ENCODE assay signal across 23 cellular contexts in genomic region chr13:32086791-32087441, GRCh38. TPM values are rescaled to one million over a fixed set of nuclear protein-coding genes. Genes with fewer than 3 reads are reported as not detected.
DNase-seq lines count a peak whose midpoint lies in the region; ATAC-seq and TF ChIP-seq lines count a peak whose summit lies in the region.
"Had no signal": no experiment of that assay in that cellular context is flagged by ENCODE, and none has a peak within 500 bp of the region (broad histone marks: within the 10 kb centered on the region; RNA-seq: fewer than 3 reads in every experiment).

No MANE protein-coding gene starts in this region.

- intact Hi-C loops in heart left ventricle (cut with DNase I) (loop anchor here in 1 of 10 donors (10.0 kb wide), 1 partner anchor 48 kb away; no protein-coding TSS in a partner anchor), psoas muscle (cut with DNase I) (no loop called here)

- H3K4me3 ChIP-seq in GM23338, result no peak overlapping the region
- no peak overlapping the region for H3K4me3 ChIP-seq in heart left ventricle
- no peak overlapping the region for H3K4me3 ChIP-seq in psoas muscle
- no peak overlapping the region for H3K4me3 ChIP-seq in BE2C (ENCODE audit: low read depth, low read length)
- H3K4me3 ChIP-seq: breast epithelium, dorsolateral prefrontal cortex, lower lobe of right lung, pancreas had no signal

- DNase-seq in GM23338 (ENCODE audit: low spot score), result no peak
- peak; percentile 17 for DNase-seq in NCI-H774 (lab: John Stamatoyannopoulos, UW)
- DNase-seq in heart left ventricle, result no peak
- DNase-seq in psoas muscle, result no peak
- DNase-seq in BE2C, result no peak
- no peak for DNase-seq in activated effector memory CD4-positive, alpha-beta T cell treated with anti-CD3 and anti-CD28 coated beads, Interleukin-2, amount 50 U/mL, for 16 hours
- DNase-seq: activated CD4-positive, alpha-beta T cell treated with anti-CD3 and anti-CD28 coated beads for 1 hour; activated naive CD8-positive, alpha-beta T cell treated with anti-CD3 and anti-CD28 coated beads, Interleukin-2, amount 10 ng/mL, durations not matched to agents 7 days and 5 days; EL; glutamatergic neuron; GOT3; lower lobe of right lung; NCI-H226; pancreas; stimulated activated CD4-positive, alpha-beta T cell treated with anti-CD3 and anti-CD28 coated beads, Interleukin-2, amount 100 ng/mL, for 24 hours; stimulated activated naive CD8-positive, alpha-beta T cell treated with anti-CD3 and anti-CD28 coated beads, Interleukin-15, Interleukin-2, amounts not matched to agents 100 U/mL and 50 U/mL, for 24 hours; trophoblast cell had no signal

- H3K9me3 Mint-ChIP-seq in GM23338, result no peaks in the 10 kb centered on the region
- no peaks in the 10 kb centered on the region for H3K9me3 Mint-ChIP-seq in activated T-helper 17 cell treated with anti-CD3 and anti-CD28 coated beads, Interleukin-2, amount 50 U/mL, for 72 hours
- H3K9me3 Mint-ChIP-seq: activated naive CD8-positive, alpha-beta T cell treated with anti-CD3 and anti-CD28 coated beads, Interleukin-2, amount 10 ng/mL, durations not matched to agents 7 days and 5 days; activated T-helper 1 cell treated with anti-CD3 and anti-CD28 coated beads, Interleukin-12 subunit alpha, Interleukin-12 subunit beta, Interleukin-2, Interleukin-4 antibody, amounts not matched to agents 30 ng/mL and 10 ng/mL and 1 ng/mL, durations not matched to agents 14 hours and 24 hours and 36 hours had no signal

- H3K27me3 Mint-ChIP-seq in GM23338 (ENCODE audit: insufficient read depth, low read depth, poor library complexity), result peaks cover 2% of the 10 kb centered on the region
- no peaks in the 10 kb centered on the region for H3K27me3 Mint-ChIP-seq in activated T-helper 17 cell treated with anti-CD3 and anti-CD28 coated beads, Interleukin-2, amount 50 U/mL, for 72 hours

- no peak overlapping the region for H3K4me2 ChIP-seq in GM23338

- H3K9me2 ChIP-seq in GM23338 (ENCODE audit: insufficient read depth), result 0 out of 2 replicates have a peak, but pooled peaks cover 4% of the 10 kb centered on the region

- no peaks in the 10 kb centered on the region for H3K9me3 ChIP-seq in heart left ventricle
- no peaks in the 10 kb centered on the region for H3K9me3 ChIP-seq in psoas muscle
- no peaks in the 10 kb centered on the region for H3K9me3 ChIP-seq in BE2C
- H3K9me3 ChIP-seq: breast epithelium, lower lobe of right lung, pancreas had no signal

- H3K4me3 Mint-ChIP-seq in GM23338, result no peak overlapping the region
- H3K4me3 Mint-ChIP-seq in activated T-helper 17 cell treated with anti-CD3 and anti-CD28 coated beads, Interleukin-2, amount 50 U/mL, for 72 hours, result no peak overlapping the region
- H3K4me3 Mint-ChIP-seq: activated naive CD8-positive, alpha-beta T cell treated with anti-CD3 and anti-CD28 coated beads, Interleukin-2, amount 10 ng/mL, durations not matched to agents 7 days and 5 days; activated T-helper 1 cell treated with anti-CD3 and anti-CD28 coated beads, Interleukin-12 subunit alpha, Interleukin-12 subunit beta, Interleukin-2, Interleukin-4 antibody, amounts not matched to agents 30 ng/mL and 10 ng/mL and 1 ng/mL, durations not matched to agents 14 hours and 24 hours and 36 hours had no signal

- 55 to 69% (median 64%) methylated on average over 4 of the region's 4 CpGs for WGBS in heart left ventricle, 4 donors
- 31 to 46% (median 40%) methylated on average over 4 of the region's 4 CpGs for WGBS in psoas muscle, 3 donors

- no peaks in the 10 kb centered on the region for H3F3A ChIP-seq in GM23338 (replicated peaks; ENCODE audit: low read depth)

- H3K36me3 ChIP-seq in GM23338 (ENCODE audit: insufficient read depth), result no peaks in the 10 kb centered on the region
- H3K36me3 ChIP-seq in heart left ventricle, result peaks cover 0 to 10% (median 0%) of the 10 kb centered on the region in 9 donors
- peaks cover 0 to 2% of the 10 kb centered on the region in 2 donors for H3K36me3 ChIP-seq in psoas muscle (ENCODE audit: insufficient read depth in 1 of 2, low read depth in 1 of 2)
- H3K36me3 ChIP-seq in BE2C, result peaks cover 3% of the 10 kb centered on the region; the same call in 1 of the 2 replicates
- H3K36me3 ChIP-seq: breast epithelium, lower lobe of right lung, pancreas had no signal

- ATAC-seq in GM23338 (no peak), heart left ventricle (peak in 2 of 4 donors; percentile 21 to 33), psoas muscle (peak; percentile 43 to 85 (median 78)), GM19351 (IDR thresholded peaks at IDR 0.05; ENCODE audit: unreplicated experiment) (no peak)
- ATAC-seq in activated T-helper 17 cell treated with anti-CD3 and anti-CD28 coated beads, Interleukin-2, amount 50 U/mL, for 72 hours (replicated peaks), result no peak
- ATAC-seq: lower lobe of right lung; stimulated activated naive CD8-positive, alpha-beta T cell treated with anti-CD3 and anti-CD28 coated beads, Interleukin-15, Interleukin-2, amounts not matched to agents 100 U/mL and 50 U/mL, for 24 hours had no signal

- H3K27ac Mint-ChIP-seq in GM23338, result 0 out of 2 replicates have a peak overlapping the region, but pooled peaks have one; percentile 17
- no peak overlapping the region for H3K27ac Mint-ChIP-seq in activated T-helper 17 cell treated with anti-CD3 and anti-CD28 coated beads, Interleukin-2, amount 50 U/mL, for 72 hours
- H3K27ac Mint-ChIP-seq: activated naive CD8-positive, alpha-beta T cell treated with anti-CD3 and anti-CD28 coated beads, Interleukin-2, amount 10 ng/mL, durations not matched to agents 7 days and 5 days; activated T-helper 1 cell treated with anti-CD3 and anti-CD28 coated beads, Interleukin-12 subunit alpha, Interleukin-12 subunit beta, Interleukin-2, Interleukin-4 antibody, amounts not matched to agents 30 ng/mL and 10 ng/mL and 1 ng/mL, durations not matched to agents 14 hours and 24 hours and 36 hours had no signal

- TF ChIP-seq CTCF in GM23338 (conservative IDR thresholded peaks at IDR 0.05; ENCODE audit: low read depth in 2 of 2), result no peak
- TF ChIP-seq CTCF in heart left ventricle (IDR thresholded peaks at IDR 0.05), result no peak
- no peak for TF ChIP-seq CTCF in psoas muscle (IDR thresholded peaks at IDR 0.05)
- no peak for TF ChIP-seq CTCF in BE2C (IDR thresholded peaks at IDR 0.05; ENCODE audit: low read depth, low read length)

- no peak for TF ChIP-seq POLR2A in heart left ventricle (IDR thresholded peaks at IDR 0.05)

- H4K20me1 ChIP-seq in GM23338 (replicated peaks; ENCODE audit: insufficient read depth), result no peaks in the 10 kb centered on the region

- no peaks in the 10 kb centered on the region for H3K79me2 ChIP-seq in GM23338 (replicated peaks; ENCODE audit: insufficient read depth)

- peaks cover 18% of the 10 kb centered on the region for H3K4me1 Mint-ChIP-seq in GM23338
- no peaks in the 10 kb centered on the region for H3K4me1 Mint-ChIP-seq in activated T-helper 17 cell treated with anti-CD3 and anti-CD28 coated beads, Interleukin-2, amount 50 U/mL, for 72 hours
- H3K4me1 Mint-ChIP-seq: activated naive CD8-positive, alpha-beta T cell treated with anti-CD3 and anti-CD28 coated beads, Interleukin-2, amount 10 ng/mL, durations not matched to agents 7 days and 5 days had no signal

- H3K4me1 ChIP-seq in GM23338 (ENCODE audit: insufficient read depth) (peaks cover 13% of the 10 kb centered on the region), heart left ventricle (peaks cover 0 to 58% (median 15%) of the 10 kb centered on the region in 12 donors), psoas muscle (peaks cover 37% of the 10 kb centered on the region), BE2C (no peaks in the 10 kb centered on the region)
- H3K4me1 ChIP-seq: breast epithelium, lower lobe of right lung had no signal

- H3K27me3 ChIP-seq in GM23338 (ENCODE audit: insufficient read depth) (no peaks in the 10 kb centered on the region), heart left ventricle (no peaks in the 10 kb centered on the region), psoas muscle (ENCODE audit: insufficient read depth in 3 of 3, low read length in 2 of 3) (no peaks in the 10 kb centered on the region), BE2C (no peaks in the 10 kb centered on the region)
- H3K27me3 ChIP-seq: breast epithelium, dorsolateral prefrontal cortex, pancreas had no signal

- H3K27ac ChIP-seq in GM23338 (ENCODE audit: low read depth) (no peak overlapping the region), heart left ventricle (peak overlapping the region in 7 of 12 donors; percentile 4 to 41 (median 17)), psoas muscle (peak overlapping the region; percentile 11)
- H3K27ac ChIP-seq: breast epithelium, dorsolateral prefrontal cortex, epithelial cell of prostate, lower lobe of right lung, pancreas had no signal

- H3K36me3 Mint-ChIP-seq in GM23338 (ENCODE audit: low read depth), result no peaks in the 10 kb centered on the region
- peaks cover 11% of the 10 kb centered on the region for H3K36me3 Mint-ChIP-seq in activated T-helper 17 cell treated with anti-CD3 and anti-CD28 coated beads, Interleukin-2, amount 50 U/mL, for 72 hours (ENCODE audit: low read depth)
- H3K36me3 Mint-ChIP-seq: activated naive CD8-positive, alpha-beta T cell treated with anti-CD3 and anti-CD28 coated beads, Interleukin-2, amount 10 ng/mL, durations not matched to agents 7 days and 5 days had no signal

- no peak overlapping the region for H2AFZ ChIP-seq in GM23338

TF ChIP-seq in GM23338, 12 proteins besides CTCF, POLR2A, EP300 and RAD21 (continues in another document):
- TF ChIP-seq EZH2 (IDR thresholded peaks at IDR 0.05; ENCODE audit: low read depth, unreplicated experiment), result no peak
- TF ChIP-seq EZH2phosphoT487 (IDR thresholded peaks at IDR 0.05; ENCODE audit: unreplicated experiment), result no peak
- TF ChIP-seq POLR2AphosphoS5 (IDR thresholded peaks at IDR 0.05; ENCODE audit: low read depth), result no peak
- no peak for TF ChIP-seq CREB1 (CRISPR knock-in tag; IDR thresholded peaks at IDR 0.05; ENCODE audit: low read depth)

RNA-seq across cellular contexts. Expression of gene FRY, which starts 55.3 kb away (rescaled TPM):
- total RNA-seq in GM23338 (2014; rRNA removed; shearing (Covaris generic)), result 4.1 and 10.1 TPM in 2 replicates
- polyA plus RNA-seq in GM23338 (2016; fragmentation: Nextera tagmentation; extraction: Ambion mirVana), result 1.3 and 2.4 TPM in 2 replicates
- total RNA-seq in heart left ventricle, result 100 to 1,000 TPM; 108 to 237 (median 168) TPM
- 10 to 100 TPM; 21.6 to 43.7 TPM for polyA plus RNA-seq in heart left ventricle
- total RNA-seq in psoas muscle, result 10 to 100 TPM; 24.0 to 56.9 (median 36.7) TPM
- 10 to 100 TPM in 1 of 3 donors, 1 to 10 TPM in 2; 7.1 to 12.0 (median 9.1) TPM for polyA plus RNA-seq in psoas muscle
- total RNA-seq in activated T-helper 17 cell treated with anti-CD3 and anti-CD28 coated beads, Interleukin-2, amount 50 U/mL, for 72 hours, result 10 to 100 TPM in 1 of 2 donors, 1 to 10 TPM in 1; 7.0 to 10.8 TPM
- 22.6 TPM for polyA plus RNA-seq in BE2C (2012; ENCODE audit: insufficient read depth, insufficient read length, low read depth)

Comparison
In these comparisons a context has a peak if more than half of its experiments do, and no peak if none do; other contexts are left out.
1. ATAC-seq: peak in psoas muscle (4 of 4); none in GM23338 (single experiment), GM19351 (single experiment) and activated T-helper 17 cell treated with anti-CD3 and anti-CD28 coated beads, Interleukin-2, amount 50 U/mL, for 72 hours (single experiment).